ENCODE assay signal across 21 cellular contexts in the genomic region with DNA sequence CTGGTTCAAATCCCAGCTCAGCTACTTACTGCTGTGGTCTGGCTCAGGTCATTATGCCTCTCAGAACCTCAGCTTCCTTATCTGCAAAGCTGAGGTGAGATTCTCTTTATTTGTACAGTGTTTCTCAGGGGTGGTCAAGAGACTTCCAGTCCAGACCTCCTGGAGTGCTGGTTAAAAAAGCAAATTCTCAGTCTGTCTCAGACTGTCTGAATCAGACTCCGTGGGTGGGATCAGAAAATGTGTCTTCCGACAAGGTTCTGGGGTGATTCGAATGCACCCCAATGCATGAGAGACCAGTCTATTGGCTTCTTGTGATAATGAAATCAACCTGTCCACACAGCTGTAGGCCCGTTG.
"Had no signal": no experiment of that assay in that cellular context is flagged by ENCODE, and none has a peak within 500 bp of the region (broad histone marks: within the 10 kb centered on the region; RNA-seq: fewer than 3 reads in every experiment).

No MANE protein-coding gene starts in this region.

- H3K27ac Mint-ChIP-seq: activated B cell treated with CpG ODN at 0.5 μM for 24 hours; activated CD4-positive, alpha-beta memory T cell treated with anti-CD3 and anti-CD28 coated beads, Interleukin-2, amount 10 ng/mL, durations not matched to agents 7 days and 5 days; activated CD8-positive, alpha-beta memory T cell treated with anti-CD3 and anti-CD28 coated beads, Interleukin-2, amount 10 ng/mL, durations not matched to agents 7 days and 5 days; activated naive CD8-positive, alpha-beta T cell treated with anti-CD3 and anti-CD28 coated beads, Interleukin-2, amount 10 ng/mL, durations not matched to agents 7 days and 5 days; memory B cell; naive thymus-derived CD4-positive, alpha-beta T cell; neural progenitor cell; T-helper 2 cell treated with Interferon-gamma antibody and Interleukin-4, amounts not matched to agents 5 μg/mL and 100 μg/mL, for 36 hours had no signal

- H3K27ac ChIP-seq: esophagus muscularis mucosa, gastroesophageal sphincter, neural progenitor cell, pancreas, upper lobe of right lung had no signal

- H3K4me1 ChIP-seq: gastroesophageal sphincter, pancreas, upper lobe of right lung had no signal

- H3K36me3 Mint-ChIP-seq: activated CD8-positive, alpha-beta memory T cell treated with anti-CD3 and anti-CD28 coated beads, Interleukin-2, amount 10 ng/mL, durations not matched to agents 7 days and 5 days; activated naive CD8-positive, alpha-beta T cell treated with anti-CD3 and anti-CD28 coated beads, Interleukin-2, amount 10 ng/mL, durations not matched to agents 7 days and 5 days; immature natural killer cell; memory B cell; naive thymus-derived CD4-positive, alpha-beta T cell; neural progenitor cell had no signal

- H3K9ac ChIP-seq: neural progenitor cell had no signal

- H3K4me3 Mint-ChIP-seq: activated B cell treated with CpG ODN at 0.5 μM for 24 hours; activated CD4-positive, alpha-beta memory T cell treated with anti-CD3 and anti-CD28 coated beads, Interleukin-2, amount 10 ng/mL, durations not matched to agents 7 days and 5 days; activated CD8-positive, alpha-beta memory T cell treated with anti-CD3 and anti-CD28 coated beads, Interleukin-2, amount 10 ng/mL, durations not matched to agents 7 days and 5 days; activated naive CD8-positive, alpha-beta T cell treated with anti-CD3 and anti-CD28 coated beads, Interleukin-2, amount 10 ng/mL, durations not matched to agents 7 days and 5 days; immature natural killer cell; memory B cell; naive thymus-derived CD4-positive, alpha-beta T cell; neural progenitor cell; T-helper 2 cell treated with Interferon-gamma antibody and Interleukin-4, amounts not matched to agents 5 μg/mL and 100 μg/mL, for 36 hours had no signal

- H3K4me3 ChIP-seq: esophagus muscularis mucosa, gastroesophageal sphincter, mucosa of descending colon, neural progenitor cell, pancreas, spleen, upper lobe of right lung had no signal

- ATAC-seq: activated CD8-positive, alpha-beta memory T cell treated with anti-CD3 and anti-CD28 coated beads, Interleukin-2, amount 10 ng/mL, durations not matched to agents 7 days and 5 days; gastroesophageal sphincter; mucosa of descending colon; sciatic nerve had no signal

- H3K9me3 Mint-ChIP-seq: activated B cell treated with CpG ODN at 0.5 μM for 24 hours; activated CD4-positive, alpha-beta memory T cell treated with anti-CD3 and anti-CD28 coated beads, Interleukin-2, amount 10 ng/mL, durations not matched to agents 7 days and 5 days; activated naive CD8-positive, alpha-beta T cell treated with anti-CD3 and anti-CD28 coated beads, Interleukin-2, amount 10 ng/mL, durations not matched to agents 7 days and 5 days; memory B cell; neural progenitor cell; T-helper 2 cell treated with Interferon-gamma antibody and Interleukin-4, amounts not matched to agents 5 μg/mL and 100 μg/mL, for 36 hours had no signal

- H3K4me2 ChIP-seq: neural progenitor cell had no signal

- DNase-seq: activated B cell treated with CpG ODN at 0.5 μM for 24 hours; activated CD4-positive, alpha-beta T cell treated with anti-CD3 and anti-CD28 coated beads for 4 hours; activated CD8-positive, alpha-beta memory T cell treated with anti-CD3 and anti-CD28 coated beads, Interleukin-2, amount 10 ng/mL, durations not matched to agents 7 days and 5 days; activated naive CD4-positive, alpha-beta T cell; activated naive CD8-positive, alpha-beta T cell treated with anti-CD3 and anti-CD28 coated beads, Interleukin-2, amount 10 ng/mL, durations not matched to agents 7 days and 5 days; amygdala; cortex of kidney; immature natural killer cell; mucosa of descending colon; naive thymus-derived CD4-positive, alpha-beta T cell; pancreas; spleen; stimulated activated naive CD4-positive, alpha-beta T cell; upper lobe of right lung had no signal

- H3K9me3 ChIP-seq: esophagus muscularis mucosa, gastroesophageal sphincter, mucosa of descending colon, pancreas, spleen, upper lobe of right lung had no signal

- H3K4me1 Mint-ChIP-seq: activated B cell treated with CpG ODN at 0.5 μM for 24 hours; activated naive CD8-positive, alpha-beta T cell treated with anti-CD3 and anti-CD28 coated beads, Interleukin-2, amount 10 ng/mL, durations not matched to agents 7 days and 5 days; immature natural killer cell; memory B cell had no signal

- H3K36me3 ChIP-seq: esophagus muscularis mucosa, gastroesophageal sphincter, neural progenitor cell, pancreas, spleen, upper lobe of right lung had no signal

- H3K27me3 ChIP-seq: neural progenitor cell, upper lobe of right lung had no signal
